In the genomic region with DNA sequence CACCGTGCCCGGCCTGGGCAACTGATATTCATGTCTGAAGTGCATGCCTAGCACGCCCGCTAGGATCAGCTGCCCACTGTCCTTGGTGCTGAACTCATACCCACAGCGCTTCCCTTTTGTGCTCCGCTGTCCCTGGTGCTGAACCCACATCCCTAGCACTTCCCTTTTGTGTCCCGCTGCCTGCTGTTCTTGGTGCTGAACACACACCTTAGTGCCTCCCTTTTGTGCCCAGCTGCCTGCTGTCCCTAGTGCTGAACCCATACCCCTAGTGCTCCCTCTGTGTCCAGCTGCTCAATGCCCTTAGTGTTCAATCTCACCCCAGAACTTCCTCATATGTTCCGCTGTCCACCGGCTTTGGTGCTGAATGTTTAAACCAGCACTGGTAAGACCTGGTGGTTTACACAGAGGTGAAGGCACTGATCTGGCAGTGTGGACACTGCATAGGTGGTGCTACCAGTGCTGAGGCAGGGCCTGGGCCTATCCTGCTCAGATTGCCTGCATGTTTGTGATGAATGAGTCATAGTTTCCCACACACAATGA, we compare ENCODE assay signal across 9 cellular contexts. TPM values are rescaled to one million over a fixed set of nuclear protein-coding genes. Genes with fewer than 3 reads are reported as not detected.
A peak's percentile ranks its signal among the peaks of the same experiment; 100 is the strongest.
DNase-seq lines count a peak whose midpoint lies in the region; ATAC-seq and TF ChIP-seq lines count a peak whose summit lies in the region.
"Had no signal": no experiment of that assay in that cellular context is flagged by ENCODE, and none has a peak within 500 bp of the region (broad histone marks: within the 10 kb centered on the region; RNA-seq: fewer than 3 reads in every experiment).

No MANE protein-coding gene starts in this region.

- H3K4me3 ChIP-seq in A673 (ENCODE audit: low read depth, low read length, poor library complexity, severe bottlenecking) (no peak overlapping the region), left ventricle myocardium inferior (no peak overlapping the region), retinal pigment epithelial cell (ENCODE audit: low read length) (no peak overlapping the region)

- DNase-seq in A673 (ENCODE audit: low spot score) (peak; percentile 94), T-helper 17 cell (peak; percentile 56 to 81 (median 70)), amniotic epithelial cell (ENCODE audit: low read depth) (peak; percentile 94), left ventricle myocardium inferior (peak; percentile 83), retinal pigment epithelial cell (ENCODE audit: low read depth) (peak; percentile 86), NCI-H2081 treated with DMSO at 0.1 percent for 48 hours (lab: John Stamatoyannopoulos, UW) (no peak)

- H3K4me3 Mint-ChIP-seq in T-helper 17 cell, result peak overlapping the region; percentile 46

- TF ChIP-seq CTCF in A673 (conservative IDR thresholded peaks at IDR 0.05; ENCODE audit: low read depth, low read length) (no peak), left ventricle myocardium inferior (IDR thresholded peaks at IDR 0.05; ENCODE audit: borderline replicate concordance) (peak; percentile 35), retinal pigment epithelial cell (conservative IDR thresholded peaks at IDR 0.05; ENCODE audit: low read depth, low read length) (peak; percentile 17)

- no peaks in the 10 kb centered on the region for H3K36me3 ChIP-seq in A673 (ENCODE audit: insufficient read depth, low read length, poor library complexity, severe bottlenecking)
- H3K36me3 ChIP-seq in left ventricle myocardium inferior, result peaks cover 86% of the 10 kb centered on the region

- POLR2A ChIA-PET in A673 (lab: Charles Lee; ENCODE audit: low non-redundant PET), result no interaction called here

- H3K4me1 Mint-ChIP-seq in T-helper 17 cell, result peaks cover 14% of the 10 kb centered on the region

- H3K27ac ChIP-seq in A673 (ENCODE audit: low read depth, low read length, poor library complexity, severe bottlenecking) (no peak overlapping the region), left ventricle myocardium inferior (replicated peaks) (no peak overlapping the region)
- H3K27ac ChIP-seq: C4-2B had no signal

- H3K27ac Mint-ChIP-seq in T-helper 17 cell, result peak overlapping the region; percentile 2

- CTCF ChIA-PET in A673 (lab: Charles Lee), result interaction anchor here (0.6 kb wide), 1 partner anchor 217 kb away, joined by 6 read pairs; no protein-coding TSS in a partner anchor

- no peaks in the 10 kb centered on the region for H3K9me3 ChIP-seq in A673 (ENCODE audit: low read depth, low read length, poor library complexity, severe bottlenecking)
- H3K9me3 ChIP-seq in T-helper 17 cell (ENCODE audit: control insufficient read depth, low read length, poor library complexity, severe bottlenecking), result no peaks in the 10 kb centered on the region
- H3K9me3 ChIP-seq in left ventricle myocardium inferior (replicated peaks), result no peaks in the 10 kb centered on the region

- BruUV-seq in A673 (replicated peaks; lab: Mats Ljungman, UMichigan), result no TSS peak

- ATAC-seq in HG02938 (IDR thresholded peaks at IDR 0.05; ENCODE audit: unreplicated experiment) (peak; percentile 44), T-helper 17 cell (peak; percentile 86), GM21786 (IDR thresholded peaks at IDR 0.05; ENCODE audit: unreplicated experiment) (no peak)

- H3K27me3 Mint-ChIP-seq in T-helper 17 cell, result no peaks in the 10 kb centered on the region

- no peaks in the 10 kb centered on the region for H3K4me1 ChIP-seq in A673 (ENCODE audit: insufficient read depth, low read length, poor library complexity, severe bottlenecking)
- no peaks in the 10 kb centered on the region for H3K4me1 ChIP-seq in left ventricle myocardium inferior

- H3K36me3 Mint-ChIP-seq in T-helper 17 cell (ENCODE audit: low read depth), result peaks cover 3% of the 10 kb centered on the region

- H3K27me3 ChIP-seq in A673 (replicated peaks; ENCODE audit: insufficient read depth, low read depth, low read length, poor library complexity) (no peaks in the 10 kb centered on the region), left ventricle myocardium inferior (ENCODE audit: low read depth) (no peaks in the 10 kb centered on the region)

- intact Hi-C loops in A673 (cut with micrococcal nuclease; ENCODE audit: unreplicated experiment), result no loop called here
- intact Hi-C loops in left ventricle myocardium inferior (cut with micrococcal nuclease), result no loop called here

RNA-seq across cellular contexts. Expression of gene SIGLEC11, which starts 26.3 kb away (rescaled TPM):
- total RNA-seq in A673 (2021) (not detected in 2 replicates), T-helper 17 cell (not detected), left ventricle myocardium inferior (0.55 TPM)

RNA-seq across cellular contexts. Expression of gene VRK3, which starts 37.9 kb away (rescaled TPM):
- total RNA-seq in A673 (2021) (44.4 and 47.5 TPM in 2 replicates), T-helper 17 cell (10 to 100 TPM; 67.2 to 79.3 TPM), left ventricle myocardium inferior (22.6 TPM)

RNA-seq across cellular contexts. Expression of gene ZNF473, which starts 38.6 kb away (rescaled TPM):
- 14.4 and 15.6 TPM in 2 replicates for total RNA-seq in A673 (2021)
- total RNA-seq in T-helper 17 cell, result 1 to 10 TPM; 7.0 to 8.9 TPM
- total RNA-seq in left ventricle myocardium inferior, result 2.4 TPM

RNA-seq across cellular contexts. Expression of gene NUP62, which starts 57.9 kb away (rescaled TPM):
- total RNA-seq in A673 (2021), result 98.5 and 100 TPM in 2 replicates
- total RNA-seq in T-helper 17 cell, result 10 to 100 TPM; 46.8 to 62.4 TPM
- total RNA-seq in left ventricle myocardium inferior, result 28.4 TPM

RNA-seq across cellular contexts. Expression of gene ATF5, which starts 58.2 kb away (rescaled TPM):
- total RNA-seq in A673 (2021), result 302 and 322 TPM in 2 replicates
- 10 to 100 TPM; 31.8 to 36.0 TPM for total RNA-seq in T-helper 17 cell
- total RNA-seq in left ventricle myocardium inferior, result 8.6 TPM
